Comparison of ENCODE assay signal across 25 cellular contexts in the genomic region with DNA sequence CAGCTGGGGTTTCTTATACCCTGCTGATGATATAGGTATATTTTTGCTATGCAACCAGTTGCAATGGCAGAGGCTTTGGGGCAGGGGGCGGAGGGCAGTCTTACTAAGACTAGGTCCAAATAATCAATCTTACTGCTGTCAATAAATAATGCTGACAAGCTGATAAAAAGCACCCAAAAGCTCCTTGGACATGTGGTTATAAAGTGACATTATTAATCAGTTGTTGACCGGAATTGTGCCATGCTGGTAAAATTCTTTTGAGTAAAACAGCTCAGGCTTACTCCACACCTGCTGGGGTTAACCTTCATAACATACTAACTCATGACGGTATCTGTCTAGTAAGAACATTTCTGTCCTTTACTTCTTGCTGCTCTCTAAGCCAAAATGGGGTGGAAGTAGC.
DNase-seq lines count a peak whose midpoint lies in the region; ATAC-seq, FAIRE-seq and TF ChIP-seq lines count a peak whose summit lies in the region.
"Had no signal": no experiment of that assay in that cellular context is flagged by ENCODE, and none has a peak within 500 bp of the region (broad histone marks: within the 10 kb centered on the region; RNA-seq: fewer than 3 reads in every experiment).

No MANE protein-coding gene starts in this region.

- no peaks in the 10 kb centered on the region for H3K4me1 ChIP-seq in HepG2 (ENCODE audit: insufficient read depth, low read length)
- H3K4me1 ChIP-seq in right lobe of liver: peaks cover 0 to 5% (median 0%) of the 10 kb centered on the region in 4 donors
- peaks cover 6 to 24% of the 10 kb centered on the region in 2 experiments; a peak in 4 of 5 replicates for H3K4me1 ChIP-seq in K562 (replicated peaks in 1 of 2; ENCODE audit: control insufficient read depth in 2 of 2, insufficient read depth in 2 of 2, low read length in 2 of 2)
- no peaks in the 10 kb centered on the region for H3K4me1 ChIP-seq in ascending aorta
- H3K4me1 ChIP-seq in gastroesophageal sphincter: no peaks in the 10 kb centered on the region
- H3K4me1 ChIP-seq: BE2C had no signal

- POLR2A ChIA-PET in HepG2 (lab: Yijun Ruan, JAX): no interaction called here
- POLR2A ChIA-PET in K562 (lab: Yijun Ruan, JAX): no interaction called here

- TF ChIP-seq RAD21 in HepG2 (CRISPR knock-in tag; IDR thresholded peaks at IDR 0.05): no peak
- no peak for TF ChIP-seq RAD21 in K562 (CRISPR knock-in tag; conservative IDR thresholded peaks at IDR 0.05 in 1 of 2, IDR thresholded peaks at IDR 0.05 in 1 of 2)

- no peak for DNase-seq in HepG2 (ENCODE audit: low spot score)
- no peak for DNase-seq in right lobe of liver
- DNase-seq in K562 (ENCODE audit: extremely low read depth in 1 of 4, low spot score in 3 of 4): no peak
- no peak for DNase-seq in stimulated activated naive B cell treated with anti-CD40 and anti-IgM and Interleukin-4, amounts not matched to agents 10 μg/mL and 1 μg/mL and 100 μg/mL, for 72 hours
- no peak for DNase-seq in ascending aorta (ENCODE audit: low spot score in 2 of 2)
- no peak for DNase-seq in stimulated activated CD4-positive, alpha-beta T cell treated with anti-CD3 and anti-CD28 coated beads, Interleukin-4, amount 100 ng/mL, for 4 hours
- DNase-seq: ACHN; BE2C; CD4-positive, CD25-positive, alpha-beta regulatory T cell; DMS153; DND-41; KBM-7; MM.1S; NCI-H1048; NCI-H1417; NCI-H1694 treated with DMSO at 0.1 percent for 48 hours; NCI-H2081; NCI-H2227 treated with DMSO at 0.1 percent for 48 hours; NCI-H526 treated with DMSO at 0.1 percent for 48 hours; SHP77 treated with DMSO at 0.1 percent for 48 hours had no signal

- H3K36me3 ChIP-seq in HepG2 (replicated peaks in 1 of 2; ENCODE audit: control insufficient read depth in 1 of 2, insufficient read depth in 2 of 2, low read length in 2 of 2): no peaks in the 10 kb centered on the region
- no peaks in the 10 kb centered on the region for H3K36me3 ChIP-seq in right lobe of liver
- no peaks in the 10 kb centered on the region for H3K36me3 ChIP-seq in K562 (ENCODE audit: control insufficient read depth, insufficient read depth, low read length)
- no peaks in the 10 kb centered on the region for H3K36me3 ChIP-seq in ascending aorta
- H3K36me3 ChIP-seq in gastroesophageal sphincter: no peaks in the 10 kb centered on the region
- H3K36me3 ChIP-seq: BE2C had no signal

- H3K4me1 Mint-ChIP-seq in stimulated activated naive B cell treated with anti-CD40 and anti-IgM and Interleukin-4, amounts not matched to agents 10 μg/mL and 1 μg/mL and 100 μg/mL, for 72 hours: peaks cover 23 to 51% of the 10 kb centered on the region in 2 donors

- H3K27me3 ChIP-seq in HepG2 (ENCODE audit: control insufficient read depth in 1 of 2, insufficient read depth in 2 of 2, low read length in 2 of 2) (no peaks in the 10 kb centered on the region), right lobe of liver (no peaks in the 10 kb centered on the region), K562 (ENCODE audit: control insufficient read depth in 2 of 2, insufficient read depth in 2 of 2, low read length in 2 of 2) (no peaks in the 10 kb centered on the region), ascending aorta (no peaks in the 10 kb centered on the region), gastroesophageal sphincter (no peaks in the 10 kb centered on the region)
- H3K27me3 ChIP-seq: BE2C had no signal

- H3K4me3 Mint-ChIP-seq in stimulated activated naive B cell treated with anti-CD40 and anti-IgM and Interleukin-4, amounts not matched to agents 10 μg/mL and 1 μg/mL and 100 μg/mL, for 72 hours: peak overlapping the region; percentile 18 to 31

- no peak overlapping the region for H3K9ac ChIP-seq in HepG2 (ENCODE audit: insufficient read depth, low read depth, low read length)
- H3K9ac ChIP-seq in K562 (ENCODE audit: insufficient read depth in 1 of 2, low read depth in 2 of 2, low read length in 2 of 2): no peak overlapping the region

- no peak for FAIRE-seq in HepG2 (lab: Jason Lieb, UNC)
- FAIRE-seq in K562 (lab: Jason Lieb, UNC): peak; percentile 6

- H3K27ac Mint-ChIP-seq in stimulated activated naive B cell treated with anti-CD40 and anti-IgM and Interleukin-4, amounts not matched to agents 10 μg/mL and 1 μg/mL and 100 μg/mL, for 72 hours: no peak overlapping the region
- H3K27ac Mint-ChIP-seq: CD4-positive, CD25-positive, alpha-beta regulatory T cell had no signal

- H3K9me3 Mint-ChIP-seq in stimulated activated naive B cell treated with anti-CD40 and anti-IgM and Interleukin-4, amounts not matched to agents 10 μg/mL and 1 μg/mL and 100 μg/mL, for 72 hours: no peaks in the 10 kb centered on the region

- no peak overlapping the region for H3K4me3 ChIP-seq in HepG2 (replicated peaks in 1 of 3; ENCODE audit: insufficient read depth in 1 of 3, low read depth in 2 of 3, low read length in 3 of 3)
- H3K4me3 ChIP-seq in right lobe of liver: no peak overlapping the region
- no peak overlapping the region for H3K4me3 ChIP-seq in K562
- no peak overlapping the region for H3K4me3 ChIP-seq in ascending aorta
- no peak overlapping the region for H3K4me3 ChIP-seq in gastroesophageal sphincter

- TF ChIP-seq POLR2A in HepG2 (IDR thresholded peaks at IDR 0.05; ENCODE audit: insufficient read depth in 1 of 2, low read depth in 2 of 2, low read length in 2 of 2) (no peak), right lobe of liver (IDR thresholded peaks at IDR 0.05) (no peak), K562 (conservative IDR thresholded peaks at IDR 0.05) (no peak), gastroesophageal sphincter (IDR thresholded peaks at IDR 0.05) (no peak)

- no peak overlapping the region for H2AFZ ChIP-seq in HepG2 (ENCODE audit: low read length)
- H2AFZ ChIP-seq in K562 (ENCODE audit: low read depth, low read length): no peak overlapping the region

- no peak for ATAC-seq in HepG2
- no peak for ATAC-seq in right lobe of liver
- ATAC-seq in HG02870 (IDR thresholded peaks at IDR 0.05; ENCODE audit: unreplicated experiment): peak; percentile 27
- ATAC-seq in K562: no peak
- ATAC-seq in stimulated activated naive B cell treated with anti-CD40 and anti-IgM and Interleukin-4, amounts not matched to agents 10 μg/mL and 1 μg/mL and 100 μg/mL, for 72 hours (replicated peaks): no peak
- ATAC-seq in gastroesophageal sphincter: no peak
- ATAC-seq: HCT116, Panc1 had no signal

- TF ChIP-seq CTCF in HepG2 (CRISPR knock-in tag; IDR thresholded peaks at IDR 0.05): no peak
- no peak for TF ChIP-seq CTCF in right lobe of liver (IDR thresholded peaks at IDR 0.05)
- TF ChIP-seq CTCF in K562 (IDR thresholded peaks at IDR 0.05 in 2 of 3, conservative IDR thresholded peaks at IDR 0.05 in 1 of 3; ENCODE audit: insufficient read depth in 2 of 3, low read depth in 1 of 3, low read length in 3 of 3): no peak
- TF ChIP-seq CTCF in ascending aorta (IDR thresholded peaks at IDR 0.05): no peak
- no peak for TF ChIP-seq CTCF in gastroesophageal sphincter (IDR thresholded peaks at IDR 0.05)

- in situ Hi-C loops in HepG2 (cut with HindIII; ENCODE audit: extremely low pct_ligation_motif_present, low pct_unique_long_range_greater_than_20kb) (no loop called here), K562 (cut with MboI) (no loop called here)

- H3K27ac ChIP-seq in HepG2 (ENCODE audit: extremely low read length, insufficient read depth, low read length) (no peak overlapping the region), right lobe of liver (no peak overlapping the region), K562 (ENCODE audit: extremely low read depth, low read depth, low read length) (no peak overlapping the region), ascending aorta (no peak overlapping the region), gastroesophageal sphincter (no peak overlapping the region)
- H3K27ac ChIP-seq: 22Rv1 had no signal

- H3K79me2 ChIP-seq in HepG2 (ENCODE audit: insufficient read depth, low read length): no peaks in the 10 kb centered on the region
- no peaks in the 10 kb centered on the region for H3K79me2 ChIP-seq in K562 (ENCODE audit: control insufficient read depth, insufficient read depth, low read length)

- H3K27me3 Mint-ChIP-seq in stimulated activated naive B cell treated with anti-CD40 and anti-IgM and Interleukin-4, amounts not matched to agents 10 μg/mL and 1 μg/mL and 100 μg/mL, for 72 hours: no peaks in the 10 kb centered on the region
- H3K27me3 Mint-ChIP-seq: CD4-positive, CD25-positive, alpha-beta regulatory T cell had no signal

- TF ChIP-seq EP300 in HepG2 (IDR thresholded peaks at IDR 0.05; ENCODE audit: low read depth in 2 of 2, low read length in 2 of 2): no peak
- TF ChIP-seq EP300 in HepG2 (CRISPR knock-in tag; IDR thresholded peaks at IDR 0.05; ENCODE audit: borderline replicate concordance): no peak
- TF ChIP-seq EP300 in K562 (IDR thresholded peaks at IDR 0.05; ENCODE audit: low read length): no peak
- no peak for TF ChIP-seq EP300 in gastroesophageal sphincter (IDR thresholded peaks at IDR 0.05)

- no peaks in the 10 kb centered on the region for H3K9me3 ChIP-seq in HepG2 (ENCODE audit: low read length)
- no peaks in the 10 kb centered on the region for H3K9me3 ChIP-seq in right lobe of liver
- no peaks in the 10 kb centered on the region for H3K9me3 ChIP-seq in K562 (replicated peaks; ENCODE audit: control insufficient read depth, insufficient read depth, low read depth, low read length)
- no peaks in the 10 kb centered on the region for H3K9me3 ChIP-seq in ascending aorta
- no peaks in the 10 kb centered on the region for H3K9me3 ChIP-seq in gastroesophageal sphincter
- H3K9me3 ChIP-seq: BE2C had no signal

- H3K36me3 Mint-ChIP-seq in stimulated activated naive B cell treated with anti-CD40 and anti-IgM and Interleukin-4, amounts not matched to agents 10 μg/mL and 1 μg/mL and 100 μg/mL, for 72 hours: no peaks in the 10 kb centered on the region
- H3K36me3 Mint-ChIP-seq: CD4-positive, CD25-positive, alpha-beta regulatory T cell had no signal

- CTCF ChIA-PET in HepG2 (lab: Yijun Ruan, JAX; ENCODE audit: low intra/inter-chr PET ratio, low total read pairs) (no interaction called here), K562 (lab: Yijun Ruan, JAX; ENCODE audit: low intra/inter-chr PET ratio) (no interaction called here)

- H3K9me1 ChIP-seq in K562 (ENCODE audit: control insufficient read depth, insufficient read depth, low read length): no peaks in the 10 kb centered on the region

- H4K20me1 ChIP-seq in HepG2 (ENCODE audit: insufficient read depth, low read length) (no peaks in the 10 kb centered on the region), K562 (replicated peaks; ENCODE audit: control insufficient read depth, insufficient read depth, low read length) (no peaks in the 10 kb centered on the region)

- BruUV-seq in HepG2 (replicated peaks; lab: Mats Ljungman, UMichigan): no TSS peak
- BruUV-seq in K562 (replicated peaks; lab: Mats Ljungman, UMichigan): no TSS peak

- intact Hi-C loops in HepG2 (cut with micrococcal nuclease; ENCODE audit: unreplicated experiment) (no loop called here), right lobe of liver (cut with DNase I) (no loop called here), K562 (cut with micrococcal nuclease) (no loop called here), ascending aorta (cut with DNase I) (no loop called here)

- H3K4me2 ChIP-seq in HepG2 (ENCODE audit: low read depth, low read length) (no peak overlapping the region), K562 (ENCODE audit: insufficient read depth, low read length) (no peak overlapping the region)

- WGBS in HepG2 (ENCODE audit: low lambda C conversion rate): 0% methylated on average over 3 of the region's 3 CpGs
- 75% methylated on average over 2 of the region's 3 CpGs for WGBS in right lobe of liver (ENCODE audit: insufficient coverage, low coverage, low lambda C conversion rate, missing lambda C conversion rate)
- 80% methylated on average over 3 of the region's 3 CpGs for WGBS in K562 (ENCODE audit: insufficient coverage, low coverage, missing lambda C conversion rate)
- WGBS in gastroesophageal sphincter (ENCODE audit: low coverage in 1 of 2), 2 donors: 46 to 81% methylated on average over 3 of the region's 3 CpGs

Comparison
In these comparisons a context has a peak if more than half of its experiments do, and no peak if none do; other contexts are left out.
1. Of the 241 proteins assayed by ChIP-seq in both HepG2 and K562: peak only in HepG2: MAFK; only in K562: MAFF and MEIS2; in both: none; in neither: 238.